21 cellular contexts compared by ENCODE assay signal in genomic region chr17:17509601-17510425, GRCh38. TPM values are rescaled to one million over a fixed set of nuclear protein-coding genes. Genes with fewer than 3 reads are reported as not detected.
A peak's percentile ranks its signal among the peaks of the same experiment; 100 is the strongest.
DNase-seq lines count a peak whose midpoint lies in the region; TF ChIP-seq lines count a peak whose summit lies in the region.
"Had no signal": no experiment of that assay in that cellular context is flagged by ENCODE, and none has a peak within 500 bp of the region (broad histone marks: within the 10 kb centered on the region; RNA-seq: fewer than 3 reads in every experiment).

No MANE protein-coding gene starts in this region.

- H3K9me3 ChIP-seq in Caco-2 = no peaks in the 10 kb centered on the region
- no peaks in the 10 kb centered on the region for H3K9me3 ChIP-seq in OCI-LY7 (ENCODE audit: low read length)
- H3K9me3 ChIP-seq: heart left ventricle, pancreas, transverse colon had no signal

- H3K27me3 Mint-ChIP-seq in Caco-2 (ENCODE audit: insufficient read depth, unreplicated experiment) = no peaks in the 10 kb centered on the region
- H3K27me3 Mint-ChIP-seq in brain = no peaks in the 10 kb centered on the region
- no peaks in the 10 kb centered on the region for H3K27me3 Mint-ChIP-seq in neural crest cell (ENCODE audit: low read depth)
- H3K27me3 Mint-ChIP-seq: CD4-positive, alpha-beta memory T cell; stimulated activated naive CD8-positive, alpha-beta T cell treated with anti-CD3 and anti-CD28 coated beads, Interleukin-15, Interleukin-2, amounts not matched to agents 100 ng/mL and 50 ng/mL, for 24 hours had no signal

- no peaks in the 10 kb centered on the region for H3K4me1 Mint-ChIP-seq in Caco-2 (ENCODE audit: low read depth, unreplicated experiment)
- peaks cover 8% of the 10 kb centered on the region for H3K4me1 Mint-ChIP-seq in brain
- peaks cover 8% of the 10 kb centered on the region for H3K4me1 Mint-ChIP-seq in neural crest cell

- intact Hi-C loops in Caco-2 (cut with micrococcal nuclease; ENCODE audit: unreplicated experiment) (no loop called here), OCI-LY7 (cut with micrococcal nuclease; ENCODE audit: unreplicated experiment) (no loop called here)

- no peaks in the 10 kb centered on the region for H3K79me1 ChIP-seq in mesendoderm (ENCODE audit: low read length)

- H3K27me3 ChIP-seq in Caco-2 (replicated peaks; ENCODE audit: control insufficient read depth, insufficient read depth, low read length) (no peaks in the 10 kb centered on the region), mesendoderm (ENCODE audit: insufficient read depth, low read length, poor library complexity) (no peaks in the 10 kb centered on the region)
- H3K27me3 ChIP-seq: heart left ventricle, pancreas, transverse colon had no signal

- H3K4me1 ChIP-seq in Caco-2 (no peaks in the 10 kb centered on the region), mesendoderm (ENCODE audit: control insufficient read depth, low read depth, low read length) (no peaks in the 10 kb centered on the region), OCI-LY7 (ENCODE audit: insufficient read depth, low read length, poor library complexity, severe bottlenecking) (no peaks in the 10 kb centered on the region)
- H3K4me1 ChIP-seq: pancreas had no signal

- no peak overlapping the region for H3K9ac ChIP-seq in mesendoderm (ENCODE audit: low read length)

- WGBS in mesendoderm (ENCODE audit: extremely low coverage, insufficient coverage, low lambda C conversion rate) = no CpG with 5 or more reads among the region's 21 CpGs

- H2BK5ac ChIP-seq in mesendoderm (ENCODE audit: low read length) = no peak overlapping the region

- H4K5ac ChIP-seq in mesendoderm (ENCODE audit: low read length) = no peak overlapping the region

- no peak overlapping the region for H2BK120ac ChIP-seq in mesendoderm (ENCODE audit: low read depth, low read length)

- no peaks in the 10 kb centered on the region for H3K36me3 ChIP-seq in Caco-2 (ENCODE audit: control insufficient read depth, insufficient read depth, low read length)
- no peaks in the 10 kb centered on the region for H3K36me3 ChIP-seq in mesendoderm (ENCODE audit: control insufficient read depth, insufficient read depth, low read length)
- H3K36me3 ChIP-seq in OCI-LY7 (ENCODE audit: insufficient read depth, low read length) = no peaks in the 10 kb centered on the region
- H3K36me3 ChIP-seq: heart left ventricle, pancreas, transverse colon had no signal

- H3K23ac ChIP-seq in mesendoderm (ENCODE audit: low read length) = no peak overlapping the region

- no peak overlapping the region for H4K8ac ChIP-seq in mesendoderm (ENCODE audit: low read depth, low read length)

- H3K9me3 Mint-ChIP-seq in Caco-2 (ENCODE audit: unreplicated experiment) (no peaks in the 10 kb centered on the region), brain (no peaks in the 10 kb centered on the region), neural crest cell (no peaks in the 10 kb centered on the region)
- H3K9me3 Mint-ChIP-seq: CD4-positive, alpha-beta memory T cell; stimulated activated naive CD8-positive, alpha-beta T cell treated with anti-CD3 and anti-CD28 coated beads, Interleukin-15, Interleukin-2, amounts not matched to agents 100 ng/mL and 50 ng/mL, for 24 hours had no signal

- no peak overlapping the region for H3K4me3 Mint-ChIP-seq in Caco-2 (ENCODE audit: unreplicated experiment)
- no peak overlapping the region for H3K4me3 Mint-ChIP-seq in brain
- H3K4me3 Mint-ChIP-seq in neural crest cell = no peak overlapping the region
- H3K4me3 Mint-ChIP-seq: CD4-positive, alpha-beta memory T cell; stimulated activated naive CD8-positive, alpha-beta T cell treated with anti-CD3 and anti-CD28 coated beads, Interleukin-15, Interleukin-2, amounts not matched to agents 100 ng/mL and 50 ng/mL, for 24 hours had no signal

- H3K9me2 ChIP-seq in OCI-LY7 (ENCODE audit: insufficient read depth, low read length) = no peaks in the 10 kb centered on the region

- H3K27ac ChIP-seq in mesendoderm (ENCODE audit: low read depth, low read length) (no peak overlapping the region), OCI-LY7 (ENCODE audit: low read depth, low read length, poor library complexity, severe bottlenecking) (no peak overlapping the region)
- H3K27ac ChIP-seq: heart left ventricle, pancreas, transverse colon had no signal

- TF ChIP-seq CTCF in Caco-2 (IDR thresholded peaks at IDR 0.05; ENCODE audit: insufficient read depth in 1 of 2, low read depth in 1 of 2, low read length in 1 of 2, severe bottlenecking in 1 of 2, unreplicated experiment in 1 of 2) = no peak
- no peak for TF ChIP-seq CTCF in brain (conservative IDR thresholded peaks at IDR 0.05)
- no peak for TF ChIP-seq CTCF in neural crest cell (conservative IDR thresholded peaks at IDR 0.05)
- no peak for TF ChIP-seq CTCF in OCI-LY7 (conservative IDR thresholded peaks at IDR 0.05; ENCODE audit: low read length)

- BruUV-seq in Caco-2 (replicated peaks; lab: Mats Ljungman, UMichigan) = no TSS peak
- BruUV-seq in OCI-LY7 (replicated peaks; lab: Mats Ljungman, UMichigan) = no TSS peak

- H2BK15ac ChIP-seq in mesendoderm (replicated peaks; ENCODE audit: low read depth) = no peak overlapping the region

- H4K20me1 ChIP-seq in OCI-LY7 (ENCODE audit: insufficient read depth, low read length) = no peaks in the 10 kb centered on the region

- H3K27ac Mint-ChIP-seq in Caco-2 (ENCODE audit: unreplicated experiment) (peak overlapping the region; percentile 66), brain (peak overlapping the region in 4 of 5 experiments; percentile 11 to 72 (median 37)), neural crest cell (ENCODE audit: unreplicated experiment) (peak overlapping the region; percentile 89)

- no peak overlapping the region for H3K18ac ChIP-seq in mesendoderm (ENCODE audit: low read length)

- H2AK5ac ChIP-seq in mesendoderm (ENCODE audit: low read length) = no peak overlapping the region

- CTCF ChIA-PET in Caco-2 (lab: Charles Lee) = interaction anchor here (0.7 kb wide), 1 partner anchor 10 kb away, joined by 3 read pairs; no protein-coding TSS in a partner anchor
- CTCF ChIA-PET in OCI-LY7 (lab: Charles Lee; ENCODE audit: unreplicated experiment) = no interaction called here

- H3K36me3 Mint-ChIP-seq in Caco-2 (ENCODE audit: insufficient read depth, unreplicated experiment) (no peaks in the 10 kb centered on the region), brain (no peaks in the 10 kb centered on the region), neural crest cell (ENCODE audit: low read depth) (no peaks in the 10 kb centered on the region)
- H3K36me3 Mint-ChIP-seq: CD4-positive, alpha-beta memory T cell had no signal

- H3K4ac ChIP-seq in mesendoderm (ENCODE audit: low read depth, low read length) = no peak overlapping the region

- H3K4me3 ChIP-seq in Caco-2 (ENCODE audit: low read depth, low read length) (no peak overlapping the region), mesendoderm (ENCODE audit: low read length) (no peak overlapping the region), OCI-LY7 (ENCODE audit: low read depth, low read length, poor library complexity, severe bottlenecking) (no peak overlapping the region)
- H3K4me3 ChIP-seq: heart left ventricle, pancreas, transverse colon had no signal

- H3K79me2 ChIP-seq in mesendoderm (ENCODE audit: control insufficient read depth, insufficient read depth, low read length) (no peaks in the 10 kb centered on the region), OCI-LY7 (ENCODE audit: insufficient read depth, low read depth, low read length) (no peaks in the 10 kb centered on the region)

- POLR2A ChIA-PET in Caco-2 (lab: Charles Lee) (interaction anchor here (0.6 to 1.2 kb wide), 2 partner anchors 13 to 234 kb away, joined by 3 to 4 read pairs; no protein-coding TSS in a partner anchor), OCI-LY7 (lab: Charles Lee) (no interaction called here)

- H3K4me2 ChIP-seq in mesendoderm (ENCODE audit: low read length) = no peak overlapping the region
- no peak overlapping the region for H3K4me2 ChIP-seq in OCI-LY7 (ENCODE audit: low read length)

- no peak overlapping the region for H2AFZ ChIP-seq in OCI-LY7 (ENCODE audit: low read length)

- H3K56ac ChIP-seq in mesendoderm (ENCODE audit: low read length) = no peak overlapping the region

- DNase-seq in Caco-2 (peak in 1 of 2 experiments; percentile 32), HT-29 (ENCODE audit: low spot score) (peak; percentile 25), neural crest cell (ENCODE audit: low read depth, low spot score) (no peak), mesendoderm (no peak), OCI-LY7 (ENCODE audit: low spot score) (no peak)
- DNase-seq in effector CD4-positive, alpha-beta T cell = no peak
- no peak for DNase-seq in activated CD4-positive, alpha-beta T cell treated with anti-CD3 and anti-CD28 coated beads for 4 hours
- DNase-seq: CD4-positive, alpha-beta memory T cell; DMS153; GDM1; Kasumi-1; NCI-H1105; NCI-H2081; NCI-H446; NK-92 treated with Interleukin-12 subunit alpha and Interleukin-12 subunit beta, amount 100 ng/mL, for 24 hours; T1000; transverse colon had no signal

RNA-seq across cellular contexts. Expression of gene RASD1, which starts 13.6 kb away (rescaled TPM):
- 11.0 and 14.8 TPM in 2 replicates for total RNA-seq in Caco-2 (2022)
- total RNA-seq in HT-29 (2014; rRNA removed; shearing (Covaris generic)) = 5.9 and 6.0 TPM in 2 replicates
- 79.5 TPM for polyA plus RNA-seq in brain (ENCODE audit: insufficient read depth, low read depth, low replicate concordance)
- total RNA-seq in neural crest cell = 8.0 and 8.3 TPM in 2 replicates
- polyA plus RNA-seq in mesendoderm (2013, experiment 1 of 2) = 0.77 TPM
- polyA plus RNA-seq in mesendoderm (2013, experiment 2 of 2) = 0.66 TPM
- 0.08 and 0.19 TPM in 2 replicates for total RNA-seq in OCI-LY7 (2014; rRNA removed; shearing (Covaris generic))
- total RNA-seq in OCI-LY7 (2022) = not detected in 2 replicates

RNA-seq across cellular contexts. Expression of gene MED9, which starts 33.0 kb away (rescaled TPM):
- 24.9 and 26.6 TPM in 2 replicates for total RNA-seq in Caco-2 (2022)
- 8.9 and 10.5 TPM in 2 replicates for total RNA-seq in HT-29 (2014; rRNA removed; shearing (Covaris generic))
- 32.0 TPM for polyA plus RNA-seq in brain (ENCODE audit: insufficient read depth, low read depth, low replicate concordance)
- total RNA-seq in neural crest cell = 20.5 and 22.2 TPM in 2 replicates
- polyA plus RNA-seq in mesendoderm (2013, experiment 1 of 2) = 10.7 TPM
- 10.9 TPM for polyA plus RNA-seq in mesendoderm (2013, experiment 2 of 2)
- 17.1 and 27.5 TPM in 2 replicates for total RNA-seq in OCI-LY7 (2014; rRNA removed; shearing (Covaris generic))
- 21.8 and 26.8 TPM in 2 replicates for total RNA-seq in OCI-LY7 (2022)

Comparison
In these comparisons a context has a peak if more than half of its experiments do, and no peak if none do; other contexts are left out.
1. H3K27ac Mint-ChIP-seq: peak in every context shown above with its lines; median percentile 89 in neural crest cell; 66 in Caco-2; 37 in brain.